Comparison of ENCODE assay signal across 21 cellular contexts in genomic region chr9:106896695-106897094, GRCh38. TPM values are rescaled to one million over a fixed set of nuclear protein-coding genes. Genes with fewer than 3 reads are reported as not detected.
DNase-seq lines count a peak whose midpoint lies in the region; ATAC-seq, FAIRE-seq and TF ChIP-seq lines count a peak whose summit lies in the region.
"Had no signal": no experiment of that assay in that cellular context is flagged by ENCODE, and none has a peak within 500 bp of the region (broad histone marks: within the 10 kb centered on the region; RNA-seq: fewer than 3 reads in every experiment).

No MANE protein-coding gene starts in this region.

- H3K79me2 ChIP-seq in GM12878 (ENCODE audit: control insufficient read depth, insufficient read depth, low read length) = no peaks in the 10 kb centered on the region

- H3K36me3 Mint-ChIP-seq in activated CD8-positive, alpha-beta T cell treated with anti-CD3 and anti-CD28 coated beads, Interleukin-2, amount 10 ng/mL, durations not matched to agents 7 days and 5 days (ENCODE audit: low read depth) = no peaks in the 10 kb centered on the region
- H3K36me3 Mint-ChIP-seq: CD14-positive monocyte had no signal

- no peaks in the 10 kb centered on the region for H3K27me3 Mint-ChIP-seq in activated CD8-positive, alpha-beta T cell treated with anti-CD3 and anti-CD28 coated beads, Interleukin-2, amount 10 ng/mL, durations not matched to agents 7 days and 5 days (ENCODE audit: low read depth)

- peaks cover 7% of the 10 kb centered on the region for H3K9me3 Mint-ChIP-seq in activated CD8-positive, alpha-beta T cell treated with anti-CD3 and anti-CD28 coated beads, Interleukin-2, amount 10 ng/mL, durations not matched to agents 7 days and 5 days (ENCODE audit: insufficient read depth)

- WGBS in GM12878 (ENCODE audit: insufficient coverage, insufficient replicate concordance, low lambda C conversion rate, missing lambda C conversion rate) = 0% methylated on average over 1 of the region's 1 CpG
- WGBS in psoas muscle, 3 donors = 20 to 34% (median 22%) methylated on average over 1 of the region's 1 CpG

- H3K36me3 ChIP-seq in GM12878 (ENCODE audit: control insufficient read depth in 2 of 2, insufficient read depth in 2 of 2, low read length in 1 of 2) (no peaks in the 10 kb centered on the region), psoas muscle (ENCODE audit: insufficient read depth in 1 of 2, low read depth in 1 of 2) (no peaks in the 10 kb centered on the region), uterus (no peaks in the 10 kb centered on the region)
- H3K36me3 ChIP-seq: SJCRH30 had no signal

- SMC1A ChIA-PET in GM12878 (lab: Charles Lee; ENCODE audit: uncharacterized antibody, unreplicated experiment) = interaction anchor here (1.0 kb wide), 1 partner anchor 26 kb away, joined by 3 read pairs; no protein-coding TSS in a partner anchor

- H3K27ac ChIP-seq in GM12878 (ENCODE audit: control insufficient read depth, insufficient read depth) = no peak overlapping the region
- peak overlapping the region; percentile 46 for H3K27ac ChIP-seq in psoas muscle
- H3K27ac ChIP-seq in uterus = peak overlapping the region; percentile 39 to 69
- H3K27ac ChIP-seq: GM23248, RWPE1, SJCRH30 had no signal

- H3K4me1 Mint-ChIP-seq in activated CD8-positive, alpha-beta T cell treated with anti-CD3 and anti-CD28 coated beads, Interleukin-2, amount 10 ng/mL, durations not matched to agents 7 days and 5 days (ENCODE audit: low read depth) = no peaks in the 10 kb centered on the region
- H3K4me1 Mint-ChIP-seq: CD14-positive monocyte had no signal

- H3K4me1 ChIP-seq in GM12878 (ENCODE audit: control insufficient read depth, insufficient read depth, low read length) = no peaks in the 10 kb centered on the region
- peaks cover 59% of the 10 kb centered on the region for H3K4me1 ChIP-seq in psoas muscle
- peaks cover 0 to 7% of the 10 kb centered on the region in 2 donors for H3K4me1 ChIP-seq in uterus

- no TSS peak for BruUV-seq in GM12878 (replicated peaks; lab: Mats Ljungman, UMichigan)

- TF ChIP-seq POLR2A in GM12878 (IDR thresholded peaks at IDR 0.05; ENCODE audit: low read depth, low read length) (no peak), uterus (IDR thresholded peaks at IDR 0.05) (no peak)

- intact Hi-C loops in GM12878 (cut with micrococcal nuclease; ENCODE audit: unreplicated experiment) = no loop called here
- intact Hi-C loops in psoas muscle (cut with DNase I) = no loop called here
- intact Hi-C loops in uterus (cut with DNase I; ENCODE audit: low total_unique reads) = no loop called here

- TF ChIP-seq CTCF in GM12878 (IDR thresholded peaks at IDR 0.05 in 2 of 3, conservative IDR thresholded peaks at IDR 0.05 in 1 of 3; ENCODE audit: control insufficient read depth in 2 of 3, extremely low read depth in 1 of 3, insufficient read depth in 1 of 3, low read depth in 3 of 3, low read length in 3 of 3) (no peak), psoas muscle (IDR thresholded peaks at IDR 0.05) (no peak), uterus (IDR thresholded peaks at IDR 0.05) (no peak)

- no peak for TF ChIP-seq EP300 in GM12878 (IDR thresholded peaks at IDR 0.05; ENCODE audit: borderline replicate concordance in 1 of 2, control insufficient read depth in 1 of 2, low read depth in 2 of 2, low read length in 2 of 2)

- POLR2A ChIA-PET in GM12878 (lab: Charles Lee) = no interaction called here
- POLR2A ChIA-PET in activated CD8-positive, alpha-beta T cell treated with anti-CD3 and anti-CD28 coated beads, Interleukin-2, amount 10 ng/mL, durations not matched to agents 7 days and 5 days (lab: Charles Lee) = no interaction called here

- FAIRE-seq in HTR-8/SVneo (lab: Jason Lieb, UNC) (peak; percentile 80), GM12878 (lab: Jason Lieb, UNC) (peak; percentile 68)
- FAIRE-seq: G401.6 had no signal

- H3K4me2 ChIP-seq in GM12878 (ENCODE audit: control insufficient read depth, insufficient read depth) = no peak overlapping the region

- no peaks in the 10 kb centered on the region for H4K20me1 ChIP-seq in GM12878 (ENCODE audit: control insufficient read depth, insufficient read depth)

- CTCF ChIA-PET in GM12878 (lab: Yijun Ruan, JAX) = no interaction called here
- CTCF ChIA-PET in activated CD8-positive, alpha-beta T cell treated with anti-CD3 and anti-CD28 coated beads, Interleukin-2, amount 10 ng/mL, durations not matched to agents 7 days and 5 days (lab: Charles Lee) = no interaction called here

- H3K4me3 ChIP-seq in GM12878 (no peak overlapping the region), psoas muscle (no peak overlapping the region), uterus (no peak overlapping the region)
- H3K4me3 ChIP-seq: GM23248, SJCRH30 had no signal

- H3K9ac ChIP-seq in GM12878 (ENCODE audit: control insufficient read depth, insufficient read depth, low read length) = no peak overlapping the region
- H3K9ac ChIP-seq: GM23248 had no signal

- ATAC-seq in GM12878 = no peak
- ATAC-seq in psoas muscle = no peak
- no peak for ATAC-seq in activated CD8-positive, alpha-beta T cell treated with anti-CD3 and anti-CD28 coated beads, Interleukin-2, amount 10 ng/mL, durations not matched to agents 7 days and 5 days
- no peak for ATAC-seq in HG02623 (IDR thresholded peaks at IDR 0.05; ENCODE audit: unreplicated experiment)
- ATAC-seq: PC-3 had no signal

- no peak overlapping the region for H3K27ac Mint-ChIP-seq in activated CD8-positive, alpha-beta T cell treated with anti-CD3 and anti-CD28 coated beads, Interleukin-2, amount 10 ng/mL, durations not matched to agents 7 days and 5 days
- H3K27ac Mint-ChIP-seq: CD14-positive monocyte had no signal

- TF ChIP-seq RAD21 in GM12878 (IDR thresholded peaks at IDR 0.05; ENCODE audit: insufficient read depth, low read depth, low read length) = no peak

- H3K9me3 ChIP-seq in GM12878 (replicated peaks; ENCODE audit: control insufficient read depth, insufficient read depth, low read length) (no peaks in the 10 kb centered on the region), psoas muscle (no peaks in the 10 kb centered on the region), uterus (no peaks in the 10 kb centered on the region)

- in situ Hi-C loops in GM12878 (cut with MboI) = no loop called here

- no peak overlapping the region for H2AFZ ChIP-seq in GM12878 (ENCODE audit: control insufficient read depth, low read depth, low read length)
- H2AFZ ChIP-seq: GM23248 had no signal

- H3K27me3 ChIP-seq in GM12878 (replicated peaks in 1 of 2; ENCODE audit: control insufficient read depth in 2 of 2, insufficient read depth in 2 of 2, low read length in 1 of 2) = no peaks in the 10 kb centered on the region
- H3K27me3 ChIP-seq in psoas muscle (ENCODE audit: insufficient read depth in 3 of 3, low read length in 2 of 3) = no peaks in the 10 kb centered on the region
- H3K27me3 ChIP-seq in uterus = no peaks in the 10 kb centered on the region
- H3K27me3 ChIP-seq: SJCRH30 had no signal

- H3K4me3 Mint-ChIP-seq in activated CD8-positive, alpha-beta T cell treated with anti-CD3 and anti-CD28 coated beads, Interleukin-2, amount 10 ng/mL, durations not matched to agents 7 days and 5 days = no peak overlapping the region
- H3K4me3 Mint-ChIP-seq: CD14-positive monocyte had no signal

- RAD21 ChIA-PET in GM12878 (lab: Charles Lee; ENCODE audit: unreplicated experiment) = no interaction called here

- DNase-seq in HTR-8/SVneo (ENCODE audit: insufficient read length, low spot score) = no peak
- DNase-seq in GM12878 (ENCODE audit: low read depth, low spot score) = no peak
- no peak for DNase-seq in psoas muscle
- no peak for DNase-seq in uterus
- no peak for DNase-seq in activated CD8-positive, alpha-beta T cell treated with anti-CD3 and anti-CD28 coated beads, Interleukin-2, amount 10 ng/mL, durations not matched to agents 7 days and 5 days
- no peak for DNase-seq in NCI-H2107 (lab: John Stamatoyannopoulos, UW)
- DNase-seq: DND-41, HCEC 1CT, KBM-7, NCI-H1105 treated with DMSO at 0.1 percent for 48 hours, NCI-H1694, NCI-H2081 treated with DMSO at 0.1 percent for 48 hours, NCI-H510A, NCI-H774, PC-3, SJCRH30 had no signal

TF ChIP-seq in GM12878, 131 proteins besides CTCF, POLR2A, EP300 and RAD21 (continues in another document):
- TF ChIP-seq SMAD5 (IDR thresholded peaks at IDR 0.05; ENCODE audit: low read depth) = no peak
- TF ChIP-seq STAT1 (conservative IDR thresholded peaks at IDR 0.05) = no peak
- TF ChIP-seq MTA2 (IDR thresholded peaks at IDR 0.05; ENCODE audit: low read depth) = no peak
- no peak for TF ChIP-seq GATAD2B (conservative IDR thresholded peaks at IDR 0.05; ENCODE audit: low read depth)
- TF ChIP-seq TCF3 (IDR thresholded peaks at IDR 0.05; ENCODE audit: borderline replicate concordance, insufficient read depth, low read depth, low read length) = no peak
- no peak for TF ChIP-seq EED (IDR thresholded peaks at IDR 0.05; ENCODE audit: low read depth)
- TF ChIP-seq CREM (IDR thresholded peaks at IDR 0.05; ENCODE audit: low read depth) = no peak

RNA-seq across cellular contexts. Expression of gene ZNF462, which starts 33.7 kb away (rescaled TPM):
- 85.2 and 85.6 TPM in 2 replicates for total RNA-seq in GM12878 (2013; cell fraction: nucleolus; rRNA removed)
- 0.71 and 1.5 TPM in 2 replicates for total RNA-seq in GM12878 (2014; rRNA removed)
- 0.74 and 0.76 TPM in 2 replicates for total RNA-seq in GM12878 (2014; rRNA removed; fragmentation: Illumina TruSeq; extraction: Trizol)
- 1.7 and 3.2 TPM in 2 replicates for total RNA-seq in GM12878 (2021)
- polyA plus RNA-seq in GM12878 (2011; ENCODE audit: low read depth) = 0.07 TPM
- polyA plus RNA-seq in GM12878 (2011; rRNA removed) = 8.9 and 13.7 TPM in 2 replicates
- polyA plus RNA-seq in GM12878 (2011; cell fraction: cytosol; rRNA removed) = 11.4 and 17.7 TPM in 2 replicates
- polyA plus RNA-seq in GM12878 (2011; cell fraction: nucleus; rRNA removed) = 26.6 and 27.7 TPM in 2 replicates
- polyA plus RNA-seq in GM12878 (2012) = 0.05 and 0.07 TPM in 2 replicates
- 0.51 and 1.3 TPM in 2 replicates for polyA plus RNA-seq in GM12878 (2014; fragmentation: Illumina TruSeq; extraction: Trizol)
- under 1 TPM; 0.27 to 0.42 TPM for polyA plus RNA-seq in GM12878 (2014; fragmentation: Nextera tagmentation; extraction: Ambion mirVana)
- 0.40 and 0.81 TPM in 2 replicates for polyA plus RNA-seq in GM12878 (2014; rRNA removed)
- polyA plus RNA-seq in GM12878 (2016; fragmentation: Nextera tagmentation; extraction: Ambion mirVana) = under 1 TPM; 0.32 to 0.59 TPM
- polyA minus RNA-seq in GM12878 (2011; rRNA and poly(A)+ RNA removed) = 35.2 and 49.9 TPM in 2 replicates
- polyA minus RNA-seq in GM12878 (2011; cell fraction: cytosol; rRNA and poly(A)+ RNA removed) = 26.5 and 36.1 TPM in 2 replicates
- polyA minus RNA-seq in GM12878 (2011; cell fraction: nucleus; rRNA and poly(A)+ RNA removed) = 50.5 and 80.2 TPM in 2 replicates
- 100 to 1,000 TPM in 1 of 4 donors, 10 to 100 TPM in 3; 16.3 to 102 (median 24.6) TPM for total RNA-seq in psoas muscle
- polyA plus RNA-seq in psoas muscle = 1 to 10 TPM; 2.0 to 6.1 (median 2.5) TPM
- total RNA-seq in uterus = 100 to 1,000 TPM in 1 of 4 donors, 10 to 100 TPM in 3; 18.2 to 136 (median 60.1) TPM
- total RNA-seq in activated CD8-positive, alpha-beta T cell treated with anti-CD3 and anti-CD28 coated beads, Interleukin-2, amount 10 ng/mL, durations not matched to agents 7 days and 5 days = not detected
- polyA plus RNA-seq: CD14-positive monocyte had no signal
